In genomic region chr2:76275788-76276187, GRCh38 we compare ENCODE assay signal across 28 cellular contexts.
DNase-seq lines count a peak whose midpoint lies in the region; ATAC-seq, FAIRE-seq and TF ChIP-seq lines count a peak whose summit lies in the region.
"Had no signal": no experiment of that assay in that cellular context is flagged by ENCODE, and none has a peak within 500 bp of the region (broad histone marks: within the 10 kb centered on the region; RNA-seq: fewer than 3 reads in every experiment).

No MANE protein-coding gene starts in this region.

- no peak for TF ChIP-seq RAD21 in GM12878 (IDR thresholded peaks at IDR 0.05; ENCODE audit: insufficient read depth, low read depth, low read length)

- H3K4me2 ChIP-seq in MM.1S (ENCODE audit: low read depth, low read length) (peak overlapping the region; percentile 51), GM12878 (ENCODE audit: control insufficient read depth, insufficient read depth) (no peak overlapping the region)
- H3K4me2 ChIP-seq: BLaER1 had no signal

- H3K4me3 ChIP-seq in MM.1S (ENCODE audit: low read length): no peak overlapping the region
- H3K4me3 ChIP-seq in GM12878: no peak overlapping the region
- H3K4me3 ChIP-seq in right atrium auricular region: no peak overlapping the region
- H3K4me3 ChIP-seq: BLaER1 had no signal

- CTCF ChIA-PET in GM12878 (lab: Yijun Ruan, JAX): interaction anchor here (0.9 kb wide), 1 partner anchor 13 kb away, joined by 3 read pairs; no protein-coding TSS in a partner anchor

- no peaks in the 10 kb centered on the region for H3K4me1 Mint-ChIP-seq in glutamatergic neuron (ENCODE audit: low read depth, unreplicated experiment)
- no peaks in the 10 kb centered on the region for H3K4me1 Mint-ChIP-seq in T-helper 17 cell
- H3K4me1 Mint-ChIP-seq: CD14-positive monocyte; CD4-positive, alpha-beta memory T cell; CD4-positive, CD25-positive, alpha-beta regulatory T cell; CD8-positive, alpha-beta memory T cell had no signal

- RAD21 ChIA-PET in GM12878 (lab: Charles Lee; ENCODE audit: unreplicated experiment): no interaction called here

- no peak overlapping the region for H3K27ac Mint-ChIP-seq in glutamatergic neuron (ENCODE audit: unreplicated experiment)
- no peak overlapping the region for H3K27ac Mint-ChIP-seq in T-helper 17 cell
- H3K27ac Mint-ChIP-seq: CD14-positive monocyte; CD4-positive, alpha-beta memory T cell; CD4-positive, CD25-positive, alpha-beta regulatory T cell; CD8-positive, alpha-beta memory T cell had no signal

- H2AFZ ChIP-seq in MM.1S (ENCODE audit: low read length) (no peak overlapping the region), GM12878 (ENCODE audit: control insufficient read depth, low read depth, low read length) (no peak overlapping the region)

- no peak for FAIRE-seq in GM12878 (lab: Jason Lieb, UNC)
- FAIRE-seq: A204.1, G401.6, GM12892, GM18507, GM19239 had no signal

- H4K20me1 ChIP-seq in MM.1S (ENCODE audit: insufficient read depth, low read length): no peaks in the 10 kb centered on the region
- no peaks in the 10 kb centered on the region for H4K20me1 ChIP-seq in GM12878 (ENCODE audit: control insufficient read depth, insufficient read depth)
- H4K20me1 ChIP-seq: BLaER1 had no signal

- WGBS in GM12878 (ENCODE audit: insufficient coverage, insufficient replicate concordance, low lambda C conversion rate, missing lambda C conversion rate): 0% methylated on average over 4 of the region's 4 CpGs

- in situ Hi-C loops in GM12878 (cut with MboI): no loop called here

- H3K9ac ChIP-seq in MM.1S (ENCODE audit: low read length): no peak overlapping the region
- no peak overlapping the region for H3K9ac ChIP-seq in GM12878 (ENCODE audit: control insufficient read depth, insufficient read depth, low read length)
- H3K9ac ChIP-seq: BLaER1 had no signal

- no peak overlapping the region for H3K4me3 Mint-ChIP-seq in glutamatergic neuron (ENCODE audit: unreplicated experiment)
- H3K4me3 Mint-ChIP-seq in T-helper 17 cell: no peak overlapping the region
- H3K4me3 Mint-ChIP-seq: CD14-positive monocyte; CD4-positive, alpha-beta memory T cell; CD4-positive, CD25-positive, alpha-beta regulatory T cell; CD8-positive, alpha-beta memory T cell had no signal

- H3K27me3 Mint-ChIP-seq in glutamatergic neuron (ENCODE audit: unreplicated experiment) (no peaks in the 10 kb centered on the region), T-helper 17 cell (no peaks in the 10 kb centered on the region)
- H3K27me3 Mint-ChIP-seq: CD4-positive, alpha-beta memory T cell; CD4-positive, CD25-positive, alpha-beta regulatory T cell; CD8-positive, alpha-beta memory T cell had no signal

- no peaks in the 10 kb centered on the region for H3K36me3 Mint-ChIP-seq in glutamatergic neuron (ENCODE audit: unreplicated experiment)
- H3K36me3 Mint-ChIP-seq in T-helper 17 cell (ENCODE audit: low read depth): no peaks in the 10 kb centered on the region
- H3K36me3 Mint-ChIP-seq: CD14-positive monocyte; CD4-positive, alpha-beta memory T cell; CD4-positive, CD25-positive, alpha-beta regulatory T cell; CD8-positive, alpha-beta memory T cell had no signal

- no peak for TF ChIP-seq EP300 in GM12878 (IDR thresholded peaks at IDR 0.05; ENCODE audit: borderline replicate concordance in 1 of 2, control insufficient read depth in 1 of 2, low read depth in 2 of 2, low read length in 2 of 2)

- no peaks in the 10 kb centered on the region for H3K27me3 ChIP-seq in MM.1S (replicated peaks; ENCODE audit: insufficient read depth, low read length)
- no peaks in the 10 kb centered on the region for H3K27me3 ChIP-seq in GM12878 (replicated peaks in 1 of 2; ENCODE audit: control insufficient read depth in 2 of 2, insufficient read depth in 2 of 2, low read length in 1 of 2)
- no peaks in the 10 kb centered on the region for H3K27me3 ChIP-seq in right atrium auricular region
- H3K27me3 ChIP-seq: BE2C, BLaER1 had no signal

- ATAC-seq in GM18867 (IDR thresholded peaks at IDR 0.05; ENCODE audit: unreplicated experiment) (peak; percentile 61), GM12878 (peak; percentile 63), T-helper 17 cell (no peak)

- POLR2A ChIA-PET in GM12878 (lab: Charles Lee): no interaction called here

- H3K79me2 ChIP-seq in MM.1S (ENCODE audit: low read length) (no peaks in the 10 kb centered on the region), GM12878 (ENCODE audit: control insufficient read depth, insufficient read depth, low read length) (no peaks in the 10 kb centered on the region)

- DNase-seq in MM.1S: peak; percentile 92
- DNase-seq in RPMI8226: peak; percentile 60
- DNase-seq in GM12878 (ENCODE audit: low read depth, low spot score): no peak
- no peak for DNase-seq in right atrium auricular region (ENCODE audit: low spot score)
- no peak for DNase-seq in glutamatergic neuron
- no peak for DNase-seq in activated naive CD4-positive, alpha-beta T cell treated with anti-CD3 and anti-CD28 coated beads, Interleukin-2, amount 50 U/mL, for 16 hours
- DNase-seq in T-helper 17 cell: no peak
- DNase-seq: 8988T; ACHN; BE2C; C1 segment of cervical spinal cord; CD4-positive, alpha-beta memory T cell; CD4-positive, CD25-positive, alpha-beta regulatory T cell; CD8-positive, alpha-beta memory T cell; COR-L47; DMS 273 treated with DMSO at 0.1 percent for 48 hours; DMS153; DMS53; DMS79; GF-D8 had no signal

- peaks cover 13% of the 10 kb centered on the region for H3F3A ChIP-seq in MM.1S (ENCODE audit: insufficient read depth, low read length)

- H3K9me3 ChIP-seq in MM.1S (replicated peaks; ENCODE audit: insufficient read depth, low read length) (no peaks in the 10 kb centered on the region), GM12878 (replicated peaks; ENCODE audit: control insufficient read depth, insufficient read depth, low read length) (no peaks in the 10 kb centered on the region), right atrium auricular region (no peaks in the 10 kb centered on the region), T-helper 17 cell (ENCODE audit: control insufficient read depth, low read length, poor library complexity, severe bottlenecking) (no peaks in the 10 kb centered on the region)
- H3K9me3 ChIP-seq: BE2C, BLaER1 had no signal

- no peak for TF ChIP-seq CTCF in MM.1S (IDR thresholded peaks at IDR 0.05; ENCODE audit: low read length)
- no peak for TF ChIP-seq CTCF in GM12878 (IDR thresholded peaks at IDR 0.05 in 2 of 3, conservative IDR thresholded peaks at IDR 0.05 in 1 of 3; ENCODE audit: control insufficient read depth in 2 of 3, extremely low read depth in 1 of 3, insufficient read depth in 1 of 3, low read depth in 3 of 3, low read length in 3 of 3)
- TF ChIP-seq CTCF in right atrium auricular region (IDR thresholded peaks at IDR 0.05): no peak
- TF ChIP-seq CTCF in glutamatergic neuron (IDR thresholded peaks at IDR 0.05; ENCODE audit: partially characterized antibody, unreplicated experiment): no peak

- H3K4me1 ChIP-seq in MM.1S (ENCODE audit: low read length): peaks cover 29% of the 10 kb centered on the region
- H3K4me1 ChIP-seq in GM12878 (ENCODE audit: control insufficient read depth, insufficient read depth, low read length): no peaks in the 10 kb centered on the region
- H3K4me1 ChIP-seq in right atrium auricular region: no peaks in the 10 kb centered on the region
- H3K4me1 ChIP-seq: BE2C, BLaER1 had no signal

- no peaks in the 10 kb centered on the region for H3K9me2 ChIP-seq in MM.1S (replicated peaks; ENCODE audit: insufficient read depth, low read length)

- no TSS peak for BruUV-seq in GM12878 (replicated peaks; lab: Mats Ljungman, UMichigan)

- H3K36me3 ChIP-seq in MM.1S (replicated peaks; ENCODE audit: insufficient read depth, low read length): no peaks in the 10 kb centered on the region
- H3K36me3 ChIP-seq in GM12878 (ENCODE audit: control insufficient read depth in 2 of 2, insufficient read depth in 2 of 2, low read length in 1 of 2): no peaks in the 10 kb centered on the region
- H3K36me3 ChIP-seq in right atrium auricular region: no peaks in the 10 kb centered on the region
- H3K36me3 ChIP-seq: BE2C, BLaER1 had no signal

- H3K27ac ChIP-seq in MM.1S (ENCODE audit: low read length): peak overlapping the region; percentile 60; the same call in 1 of the 2 replicates
- H3K27ac ChIP-seq in GM12878 (ENCODE audit: control insufficient read depth, insufficient read depth): no peak overlapping the region
- H3K27ac ChIP-seq in right atrium auricular region: no peak overlapping the region
- H3K27ac ChIP-seq: BLaER1 had no signal

- no peaks in the 10 kb centered on the region for H3K9me3 Mint-ChIP-seq in glutamatergic neuron (ENCODE audit: unreplicated experiment)

- no peak for TF ChIP-seq POLR2A in GM12878 (IDR thresholded peaks at IDR 0.05; ENCODE audit: low read depth, low read length)

- intact Hi-C loops in GM12878 (cut with micrococcal nuclease; ENCODE audit: unreplicated experiment): no loop called here

- SMC1A ChIA-PET in GM12878 (lab: Charles Lee; ENCODE audit: uncharacterized antibody, unreplicated experiment): interaction anchor here (1.2 kb wide), 1 partner anchor 11 kb away, joined by 3 read pairs; no protein-coding TSS in a partner anchor

TF ChIP-seq in GM12878, 131 proteins besides CTCF, POLR2A, EP300 and RAD21:
- TF ChIP-seq MXI1 (IDR thresholded peaks at IDR 0.05; ENCODE audit: low read depth, low read length) (no peak), MAX (IDR thresholded peaks at IDR 0.05; ENCODE audit: low read depth, low read length) (no peak), SP1 (IDR thresholded peaks at IDR 0.05; ENCODE audit: low read depth, low read length) (no peak), ZNF217 (IDR thresholded peaks at IDR 0.05) (no peak), BRCA1 (IDR thresholded peaks at IDR 0.05; ENCODE audit: low read depth, low read length) (no peak), NFXL1 (IDR thresholded peaks at IDR 0.05; ENCODE audit: borderline replicate concordance) (no peak), EZH2 (IDR thresholded peaks at IDR 0.05; ENCODE audit: borderline replicate concordance, control insufficient read depth, low read depth, low read length) (no peak)

Comparison
In these comparisons a context has a peak if more than half of its experiments do, and no peak if none do; other contexts are left out.
1. DNase-seq: peak in MM.1S (single experiment) and RPMI8226 (single experiment); none in GM12878 (single experiment), right atrium auricular region (single experiment), glutamatergic neuron (single experiment), activated naive CD4-positive, alpha-beta T cell treated with anti-CD3 and anti-CD28 coated beads, Interleukin-2, amount 50 U/mL, for 16 hours (single experiment) and T-helper 17 cell (0 of 3).